ENCODE assay signal across 13 cellular contexts in genomic region chr2:9613291-9613690, GRCh38.
DNase-seq lines count a peak whose midpoint lies in the region; ATAC-seq and TF ChIP-seq lines count a peak whose summit lies in the region.
"Had no signal": no experiment of that assay in that cellular context is flagged by ENCODE, and none has a peak within 500 bp of the region (broad histone marks: within the 10 kb centered on the region; RNA-seq: fewer than 3 reads in every experiment).

No MANE protein-coding gene starts in this region.

- in situ Hi-C loops in KBM-7 (cut with MboI; ENCODE audit: low pct_unique_long_range_greater_than_20kb, low sequenced_read_pairs): no loop called here
- in situ Hi-C loops in brain microvascular endothelial cell (cut with HindIII; ENCODE audit: low pct_ligation_motif_present, low sequenced_read_pairs): no loop called here

- no peaks in the 10 kb centered on the region for H3K27me3 ChIP-seq in brain microvascular endothelial cell (replicated peaks)

- DNase-seq in AG09319 (ENCODE audit: extremely low read depth, low read depth): peak; percentile 60
- peak; percentile 48 for DNase-seq in KBM-7
- DNase-seq in brain microvascular endothelial cell: peak; percentile 63
- DNase-seq in kidney glomerular epithelial cell (lab: John Stamatoyannopoulos, UW): peak; percentile 70
- no peak for DNase-seq in nucleus accumbens (lab: John Stamatoyannopoulos, UW)
- no peak for DNase-seq in COLO829 (ENCODE audit: low spot score)
- DNase-seq: caudate nucleus; CD8-positive, alpha-beta memory T cell; Karpas-422; NCI-H526; stimulated activated CD4-positive, alpha-beta T cell treated with anti-CD3 and anti-CD28 coated beads, Interleukin-2, amount 100 ng/mL, for 48 hours had no signal

- peak overlapping the region; percentile 61 for H3K27ac ChIP-seq in brain microvascular endothelial cell

- H3K4me3 ChIP-seq in brain microvascular endothelial cell (ENCODE audit: low read depth, low read length): no peak overlapping the region

- H3K36me3 ChIP-seq in brain microvascular endothelial cell (replicated peaks): no peaks in the 10 kb centered on the region

- no peak for ATAC-seq in GM18520 (IDR thresholded peaks at IDR 0.05; ENCODE audit: unreplicated experiment)
- ATAC-seq in GM21423 (IDR thresholded peaks at IDR 0.05; ENCODE audit: unreplicated experiment): no peak

- TF ChIP-seq CTCF in AG09319 (IDR thresholded peaks at IDR 0.05; ENCODE audit: low read depth, low read length) (no peak), brain microvascular endothelial cell (IDR thresholded peaks at IDR 0.05; ENCODE audit: low read depth, low read length, missing control alignments) (no peak)

Comparison
In these comparisons a context has a peak if more than half of its experiments do, and no peak if none do; other contexts are left out.
1. DNase-seq: peak in AG09319 (single experiment), KBM-7 (single experiment), brain microvascular endothelial cell (single experiment) and kidney glomerular epithelial cell (single experiment); none in nucleus accumbens (0 of 56) and COLO829 (single experiment).